Comparison of ENCODE assay signal across 14 cellular contexts in genomic region chr1:207017615-207018559, GRCh38. TPM values are rescaled to one million over a fixed set of nuclear protein-coding genes. Genes with fewer than 3 reads are reported as not detected.
DNase-seq lines count a peak whose midpoint lies in the region; ATAC-seq, FAIRE-seq and TF ChIP-seq lines count a peak whose summit lies in the region.
"Had no signal": no experiment of that assay in that cellular context is flagged by ENCODE, and none has a peak within 500 bp of the region (broad histone marks: within the 10 kb centered on the region; RNA-seq: fewer than 3 reads in every experiment).

No MANE protein-coding gene starts in this region.

- no peak overlapping the region for H3K56ac ChIP-seq in H1 (replicated peaks; ENCODE audit: insufficient read length, low read depth, low read length)

- H2BK15ac ChIP-seq in H1 (ENCODE audit: low read length), result no peak overlapping the region

- H3K79me2 ChIP-seq in HepG2 (ENCODE audit: insufficient read depth, low read length) (no peaks in the 10 kb centered on the region), H1 (ENCODE audit: control insufficient read depth in 1 of 2, insufficient read depth in 2 of 2, low read length in 2 of 2) (no peaks in the 10 kb centered on the region)

- no peak overlapping the region for H2BK12ac ChIP-seq in H1 (ENCODE audit: low read depth, low read length)

- TF ChIP-seq RAD21 in HepG2 (CRISPR knock-in tag; IDR thresholded peaks at IDR 0.05) (no peak), H1 (IDR thresholded peaks at IDR 0.05 in 1 of 2, conservative IDR thresholded peaks at IDR 0.05 in 1 of 2; ENCODE audit: low read depth in 2 of 2, low read length in 2 of 2) (no peak)

- H3K4me2 ChIP-seq in HepG2 (ENCODE audit: low read depth, low read length), result no peak overlapping the region
- H3K4me2 ChIP-seq in H1 (ENCODE audit: insufficient read depth in 1 of 2, low read depth in 2 of 2, low read length in 2 of 2), result no peak overlapping the region

- no peak overlapping the region for H3K23ac ChIP-seq in H1 (ENCODE audit: insufficient read length)

- H3K9ac ChIP-seq in HepG2 (ENCODE audit: insufficient read depth, low read depth, low read length), result no peak overlapping the region
- H3K9ac ChIP-seq in H1 (replicated peaks in 1 of 4; ENCODE audit: extremely low read depth in 1 of 4, low read depth in 3 of 4, low read length in 3 of 4), result no peak overlapping the region

- no peaks in the 10 kb centered on the region for H3K23me2 ChIP-seq in H1 (ENCODE audit: low read depth, low read length)

- no peak overlapping the region for H3K27ac ChIP-seq in right lobe of liver
- no peak overlapping the region for H3K27ac ChIP-seq in HepG2 (ENCODE audit: extremely low read length, insufficient read depth, low read length)
- H3K27ac ChIP-seq in H1 (ENCODE audit: low read depth, low read length), result no peak overlapping the region
- H3K27ac ChIP-seq: WERI-Rb-1 had no signal

- intact Hi-C loops in right lobe of liver (cut with DNase I) (no loop called here), HepG2 (cut with micrococcal nuclease; ENCODE audit: unreplicated experiment) (no loop called here)

- H2BK5ac ChIP-seq in H1 (ENCODE audit: low read depth, low read length), result no peak overlapping the region

- 55% methylated on average over 7 of the region's 7 CpGs for WGBS in right lobe of liver (ENCODE audit: insufficient coverage, low coverage, low lambda C conversion rate, missing lambda C conversion rate)
- 59% methylated on average over 7 of the region's 7 CpGs for WGBS in HepG2 (ENCODE audit: low lambda C conversion rate)
- 87% methylated on average over 7 of the region's 7 CpGs; no CpG with 5 or more reads in 1 of the 2 experiments for WGBS in H1 (ENCODE audit: extremely low coverage in 1 of 2, insufficient coverage in 1 of 2, insufficient read length in 1 of 2, insufficient replicate concordance in 2 of 2, low coverage in 1 of 2, low lambda C conversion rate in 2 of 2, missing lambda C conversion rate in 1 of 2), 2 experiments

- H2BK120ac ChIP-seq in H1 (replicated peaks; ENCODE audit: low read depth, low read length), result no peak overlapping the region

- CTCF ChIA-PET in HepG2 (lab: Yijun Ruan, JAX; ENCODE audit: low intra/inter-chr PET ratio, low total read pairs), result no interaction called here
- CTCF ChIA-PET in H1 (lab: Charles Lee; ENCODE audit: partially characterized antibody), result interaction anchor here (0.8 to 10.5 kb wide), 3 partner anchors 10 to 384 kb away, joined by 3 to 122 read pairs (median 3); no protein-coding TSS in a partner anchor

- H4K5ac ChIP-seq in H1 (ENCODE audit: insufficient read length, low read depth, low read length), result no peak overlapping the region

- H2AFZ ChIP-seq in HepG2 (ENCODE audit: low read length) (no peak overlapping the region), H1 (ENCODE audit: low read length) (no peak overlapping the region)

- no TSS peak for BruUV-seq in HepG2 (replicated peaks; lab: Mats Ljungman, UMichigan)

- TF ChIP-seq EP300 in HepG2 (IDR thresholded peaks at IDR 0.05; ENCODE audit: low read depth in 2 of 2, low read length in 2 of 2) (no peak), HepG2 (CRISPR knock-in tag; IDR thresholded peaks at IDR 0.05; ENCODE audit: borderline replicate concordance) (no peak), H1 (IDR thresholded peaks at IDR 0.05; ENCODE audit: borderline replicate concordance in 1 of 2, low read depth in 2 of 2, low read length in 2 of 2) (no peak)

- no peak overlapping the region for H4K8ac ChIP-seq in H1 (ENCODE audit: extremely low read depth, insufficient read depth, low read length)

- H4K20me1 ChIP-seq in HepG2 (ENCODE audit: insufficient read depth, low read length) (no peaks in the 10 kb centered on the region), H1 (replicated peaks in 1 of 2; ENCODE audit: control insufficient read depth in 1 of 2, insufficient read depth in 2 of 2, low read length in 2 of 2) (no peaks in the 10 kb centered on the region)

- H3K4me1 ChIP-seq in right lobe of liver (no peaks in the 10 kb centered on the region), HepG2 (ENCODE audit: insufficient read depth, low read length) (peaks cover 43% of the 10 kb centered on the region), H1 (replicated peaks in 1 of 4; ENCODE audit: control insufficient read depth in 3 of 4, insufficient read depth in 4 of 4, low read length in 3 of 4) (no peaks in the 10 kb centered on the region)

- H2BK20ac ChIP-seq in H1 (ENCODE audit: low read length), result no peak overlapping the region

- no peak overlapping the region for H4K91ac ChIP-seq in H1 (replicated peaks; ENCODE audit: insufficient read length, low read length)

- TF ChIP-seq CTCF in right lobe of liver (IDR thresholded peaks at IDR 0.05), result no peak
- TF ChIP-seq CTCF in HepG2 (CRISPR knock-in tag; IDR thresholded peaks at IDR 0.05), result no peak
- TF ChIP-seq CTCF in H1 (IDR thresholded peaks at IDR 0.05; ENCODE audit: control extremely low read depth in 1 of 3, insufficient read depth in 1 of 3, low read depth in 1 of 3, low read length in 3 of 3), result no peak

- FAIRE-seq in HepG2 (lab: Jason Lieb, UNC) (no peak), H1 (lab: Jason Lieb, UNC) (no peak)

- POLR2A ChIA-PET in HepG2 (lab: Yijun Ruan, JAX) (no interaction called here), H1 (lab: Charles Lee; ENCODE audit: partially characterized antibody) (no interaction called here)

- H3K9me3 ChIP-seq in right lobe of liver (no peaks in the 10 kb centered on the region), HepG2 (ENCODE audit: low read length) (no peaks in the 10 kb centered on the region), H1 (ENCODE audit: insufficient read depth in 2 of 2, low read depth in 1 of 2, low read length in 1 of 2) (no peaks in the 10 kb centered on the region)

- H3K4me3 ChIP-seq in right lobe of liver (no peak overlapping the region), HepG2 (replicated peaks in 1 of 3; ENCODE audit: insufficient read depth in 1 of 3, low read depth in 2 of 3, low read length in 3 of 3) (no peak overlapping the region), H1 (ENCODE audit: extremely low read depth in 1 of 4, insufficient read depth in 2 of 4, low read depth in 3 of 4, low read length in 4 of 4) (no peak overlapping the region)

- H2AK5ac ChIP-seq in H1 (ENCODE audit: low read depth, low read length), result no peak overlapping the region

- ATAC-seq in right lobe of liver (peak; percentile 35 to 60 (median 46)), HepG2 (no peak), GM21723 (IDR thresholded peaks at IDR 0.05; ENCODE audit: unreplicated experiment) (no peak), HG03097 (IDR thresholded peaks at IDR 0.05; ENCODE audit: low FRiP score, unreplicated experiment) (no peak), GM21825 (IDR thresholded peaks at IDR 0.05; ENCODE audit: unreplicated experiment) (no peak)
- ATAC-seq: HCT116 had no signal

- H3K36me3 ChIP-seq in right lobe of liver (no peaks in the 10 kb centered on the region), HepG2 (replicated peaks in 1 of 2; ENCODE audit: control insufficient read depth in 1 of 2, insufficient read depth in 2 of 2, low read length in 2 of 2) (no peaks in the 10 kb centered on the region), H1 (ENCODE audit: control insufficient read depth in 2 of 4, insufficient read depth in 4 of 4, low read length in 3 of 4) (no peaks in the 10 kb centered on the region; a peak in 1 of 8 replicates)
- H3K36me3 ChIP-seq: WERI-Rb-1 had no signal

- no peaks in the 10 kb centered on the region for H3K79me1 ChIP-seq in H1 (ENCODE audit: low read depth, low read length)

- H3K4ac ChIP-seq in H1 (replicated peaks; ENCODE audit: insufficient read length, low read depth, low read length), result peak overlapping the region; percentile 58

- no peak overlapping the region for H3K14ac ChIP-seq in H1 (ENCODE audit: insufficient read length)

- in situ Hi-C loops in HepG2 (cut with HindIII; ENCODE audit: extremely low pct_ligation_motif_present, low pct_unique_long_range_greater_than_20kb), result no loop called here

- DNase-seq in right lobe of liver, result no peak
- DNase-seq in HepG2 (ENCODE audit: low spot score), result no peak
- DNase-seq in H1 (ENCODE audit: low read depth in 1 of 2, low spot score in 2 of 2), result no peak
- DNase-seq in lung microvascular endothelial cell (ENCODE audit: low read depth in 2 of 2), result peak; percentile 14 to 20
- DNase-seq in NAMALWA (ENCODE audit: low spot score), result no peak
- DNase-seq: IMR-90, NCI-H2171 treated with DMSO at 0.1 percent for 48 hours, WERI-Rb-1 had no signal

- TF ChIP-seq POLR2A in right lobe of liver (IDR thresholded peaks at IDR 0.05) (no peak), HepG2 (IDR thresholded peaks at IDR 0.05; ENCODE audit: insufficient read depth in 1 of 2, low read depth in 2 of 2, low read length in 2 of 2) (no peak), H1 (IDR thresholded peaks at IDR 0.05; ENCODE audit: control extremely low read depth in 1 of 2, low read depth in 2 of 2, low read length in 2 of 2) (no peak)

- no peaks in the 10 kb centered on the region for H3K27me3 ChIP-seq in right lobe of liver
- H3K27me3 ChIP-seq in HepG2 (ENCODE audit: control insufficient read depth in 1 of 2, insufficient read depth in 2 of 2, low read length in 2 of 2), result no peaks in the 10 kb centered on the region
- no peaks in the 10 kb centered on the region for H3K27me3 ChIP-seq in H1 (replicated peaks in 1 of 4; ENCODE audit: control insufficient read depth in 3 of 4, extremely low read depth in 1 of 4, insufficient read depth in 3 of 4, low read length in 3 of 4)

- H3K18ac ChIP-seq in H1 (ENCODE audit: extremely low read depth, low read length), result no peak overlapping the region

RNA-seq across cellular contexts. Expression of gene C1orf116, which starts 14.7 kb away (rescaled TPM):
- total RNA-seq in right lobe of liver (under 1 TPM; 0.27 to 0.68 (median 0.37) TPM), HepG2 (2016; rRNA removed; fragmentation: Illumina TruSeq; extraction: Trizol) (0.95 and 1.1 TPM in 2 replicates), lung microvascular endothelial cell (not detected in 2 replicates)
- 0.18 and 0.20 TPM in 2 replicates for total RNA-seq in HepG2 (2016; cell fraction: cytosol; rRNA removed; fragmentation: Illumina TruSeq; extraction: Trizol; ENCODE audit: low read depth)
- 0.80 and 0.89 TPM in 2 replicates for total RNA-seq in HepG2 (2016; cell fraction: insoluble cytoplasmic fraction; rRNA removed; fragmentation: Illumina TruSeq; extraction: Trizol)
- 0.56 and 0.65 TPM in 2 replicates for total RNA-seq in HepG2 (2016; cell fraction: membrane; rRNA removed; fragmentation: Illumina TruSeq; extraction: Trizol)
- 1.0 and 1.1 TPM in 2 replicates for total RNA-seq in HepG2 (2016; cell fraction: nucleus; rRNA removed; fragmentation: Illumina TruSeq; extraction: Trizol)
- polyA plus RNA-seq in HepG2 (2011; rRNA removed) (0.51 and 0.77 TPM in 2 replicates), H1 (2011; rRNA removed) (1.7 and 2.2 TPM in 2 replicates)
- 0.20 and 0.29 TPM in 2 replicates for polyA plus RNA-seq in HepG2 (2011; cell fraction: cytosol; rRNA removed)
- 1.0 and 1.2 TPM in 2 replicates for polyA plus RNA-seq in HepG2 (2011; cell fraction: nucleus; rRNA removed)
- polyA plus RNA-seq in HepG2 (2012), result 0.36 and 0.48 TPM in 2 replicates
- polyA plus RNA-seq in HepG2 (2016; cell fraction: cytosol; fragmentation: Illumina TruSeq; extraction: Trizol; ENCODE audit: low read depth), result 0.09 and 0.16 TPM in 2 replicates
- polyA plus RNA-seq in HepG2 (2016; cell fraction: insoluble cytoplasmic fraction; fragmentation: Illumina TruSeq; extraction: Trizol; ENCODE audit: low read depth), result 1.4 and 1.6 TPM in 2 replicates
- 0.35 and 0.52 TPM in 2 replicates for polyA plus RNA-seq in HepG2 (2016; cell fraction: membrane; fragmentation: Illumina TruSeq; extraction: Trizol; ENCODE audit: low read depth)
- 1.4 and 1.9 TPM in 2 replicates for polyA plus RNA-seq in HepG2 (2016; cell fraction: nucleus; fragmentation: Illumina TruSeq; extraction: Trizol; ENCODE audit: insufficient read depth, low read depth)
- polyA minus RNA-seq in HepG2 (2011; rRNA and poly(A)+ RNA removed; ENCODE audit: low replicate concordance), result 0.80 TPM in 2 replicates
- polyA minus RNA-seq in HepG2 (2011; cell fraction: cytosol; rRNA and poly(A)+ RNA removed), result 0.44 and 0.69 TPM in 2 replicates
- 1.5 and 2.6 TPM in 2 replicates for polyA minus RNA-seq in HepG2 (2011; cell fraction: nucleus; rRNA and poly(A)+ RNA removed)
- total RNA-seq in H1 (2021; fragmentation: NEBNext Ultra II Directional; extraction: Animal tissue kit (Norgen Biotek cat#: 25700)), result 3.8 and 3.9 TPM in 2 replicates
- 1.1 TPM for polyA plus RNA-seq in H1 (2011; cell fraction: cytosol; rRNA removed)
- 2.6 TPM for polyA plus RNA-seq in H1 (2011; cell fraction: nucleus; rRNA removed)
- polyA plus RNA-seq in H1 (2012, experiment 1 of 2), result 3.0 to 3.3 TPM (median 3.2 TPM) in 4 replicates
- polyA plus RNA-seq in H1 (2012, experiment 2 of 2), result 2.9 TPM
- 2.7 TPM for polyA plus RNA-seq in H1 (2013, experiment 1 of 2)
- 2.8 TPM for polyA plus RNA-seq in H1 (2013, experiment 2 of 2)
- polyA minus RNA-seq in H1 (2011; rRNA and poly(A)+ RNA removed), result 2.0 and 2.4 TPM in 2 replicates
- polyA minus RNA-seq in H1 (2011; cell fraction: cytosol; rRNA and poly(A)+ RNA removed), result 1.8 TPM
- polyA minus RNA-seq in H1 (2011; cell fraction: nucleus; rRNA and poly(A)+ RNA removed), result 3.3 TPM

RNA-seq across cellular contexts. Expression of gene YOD1, which starts 33.1 kb away (rescaled TPM):
- total RNA-seq in right lobe of liver, result 1 to 10 TPM; 3.0 to 4.8 (median 3.5) TPM
- total RNA-seq in HepG2 (2016; rRNA removed; fragmentation: Illumina TruSeq; extraction: Trizol), result 9.1 and 14.1 TPM in 2 replicates
- total RNA-seq in HepG2 (2016; cell fraction: cytosol; rRNA removed; fragmentation: Illumina TruSeq; extraction: Trizol; ENCODE audit: low read depth), result 0.91 and 1.1 TPM in 2 replicates
- total RNA-seq in HepG2 (2016; cell fraction: insoluble cytoplasmic fraction; rRNA removed; fragmentation: Illumina TruSeq; extraction: Trizol), result 9.1 and 13.9 TPM in 2 replicates
- 5.3 and 5.7 TPM in 2 replicates for total RNA-seq in HepG2 (2016; cell fraction: membrane; rRNA removed; fragmentation: Illumina TruSeq; extraction: Trizol)
- total RNA-seq in HepG2 (2016; cell fraction: nucleus; rRNA removed; fragmentation: Illumina TruSeq; extraction: Trizol), result 14.7 and 16.3 TPM in 2 replicates
- 2.5 and 3.4 TPM in 2 replicates for polyA plus RNA-seq in HepG2 (2011; rRNA removed)
- 1.1 and 1.7 TPM in 2 replicates for polyA plus RNA-seq in HepG2 (2011; cell fraction: cytosol; rRNA removed)
- 4.1 and 4.8 TPM in 2 replicates for polyA plus RNA-seq in HepG2 (2011; cell fraction: nucleus; rRNA removed)
- polyA plus RNA-seq in HepG2 (2012), result 3.9 and 4.9 TPM in 2 replicates
- polyA plus RNA-seq in HepG2 (2016; cell fraction: cytosol; fragmentation: Illumina TruSeq; extraction: Trizol; ENCODE audit: low read depth), result 0.36 and 0.38 TPM in 2 replicates
- 9.5 and 10.5 TPM in 2 replicates for polyA plus RNA-seq in HepG2 (2016; cell fraction: insoluble cytoplasmic fraction; fragmentation: Illumina TruSeq; extraction: Trizol; ENCODE audit: low read depth)
- 2.4 and 2.5 TPM in 2 replicates for polyA plus RNA-seq in HepG2 (2016; cell fraction: membrane; fragmentation: Illumina TruSeq; extraction: Trizol; ENCODE audit: low read depth)
- 15.7 and 15.8 TPM in 2 replicates for polyA plus RNA-seq in HepG2 (2016; cell fraction: nucleus; fragmentation: Illumina TruSeq; extraction: Trizol; ENCODE audit: insufficient read depth, low read depth)
- polyA minus RNA-seq in HepG2 (2011; rRNA and poly(A)+ RNA removed; ENCODE audit: low replicate concordance), result 2.4 and 7.1 TPM in 2 replicates
- polyA minus RNA-seq in HepG2 (2011; cell fraction: cytosol; rRNA and poly(A)+ RNA removed), result 3.2 and 3.8 TPM in 2 replicates
- polyA minus RNA-seq in HepG2 (2011; cell fraction: nucleus; rRNA and poly(A)+ RNA removed), result 16.9 and 21.2 TPM in 2 replicates
- total RNA-seq in H1 (2021; fragmentation: NEBNext Ultra II Directional; extraction: Animal tissue kit (Norgen Biotek cat#: 25700)), result 11.8 TPM in 2 replicates
- 1.1 and 1.9 TPM in 2 replicates for polyA plus RNA-seq in H1 (2011; rRNA removed)
- polyA plus RNA-seq in H1 (2011; cell fraction: cytosol; rRNA removed), result 2.5 TPM
- 1.4 TPM for polyA plus RNA-seq in H1 (2011; cell fraction: nucleus; rRNA removed)
- polyA plus RNA-seq in H1 (2012, experiment 1 of 2), result 2.8 to 6.8 TPM (median 3.8 TPM) in 4 replicates
- polyA plus RNA-seq in H1 (2012, experiment 2 of 2), result 0.34 TPM
- 5.9 TPM for polyA plus RNA-seq in H1 (2013, experiment 1 of 2)
- 5.5 TPM for polyA plus RNA-seq in H1 (2013, experiment 2 of 2)
- polyA minus RNA-seq in H1 (2011; rRNA and poly(A)+ RNA removed), result 4.0 and 5.6 TPM in 2 replicates
- polyA minus RNA-seq in H1 (2011; cell fraction: cytosol; rRNA and poly(A)+ RNA removed), result 4.0 TPM
- 17.4 TPM for polyA minus RNA-seq in H1 (2011; cell fraction: nucleus; rRNA and poly(A)+ RNA removed)
- total RNA-seq in lung microvascular endothelial cell, result 3.9 and 5.8 TPM in 2 replicates

RNA-seq across cellular contexts. Expression of gene PFKFB2, which starts 35.2 kb away (rescaled TPM):
- total RNA-seq in right lobe of liver (1 to 10 TPM; 2.9 to 6.1 (median 5.1) TPM), HepG2 (2016; rRNA removed; fragmentation: Illumina TruSeq; extraction: Trizol) (9.4 and 10.6 TPM in 2 replicates), lung microvascular endothelial cell (0.87 and 0.99 TPM in 2 replicates)
- total RNA-seq in HepG2 (2016; cell fraction: cytosol; rRNA removed; fragmentation: Illumina TruSeq; extraction: Trizol; ENCODE audit: low read depth), result 0.62 and 0.71 TPM in 2 replicates
- 10.2 and 10.9 TPM in 2 replicates for total RNA-seq in HepG2 (2016; cell fraction: insoluble cytoplasmic fraction; rRNA removed; fragmentation: Illumina TruSeq; extraction: Trizol)
- total RNA-seq in HepG2 (2016; cell fraction: membrane; rRNA removed; fragmentation: Illumina TruSeq; extraction: Trizol), result 2.7 and 2.9 TPM in 2 replicates
- total RNA-seq in HepG2 (2016; cell fraction: nucleus; rRNA removed; fragmentation: Illumina TruSeq; extraction: Trizol), result 12.6 and 18.6 TPM in 2 replicates
- polyA plus RNA-seq in HepG2 (2011; rRNA removed) (3.9 and 4.6 TPM in 2 replicates), H1 (2011; rRNA removed) (5.5 and 6.7 TPM in 2 replicates)
- 1.8 and 2.7 TPM in 2 replicates for polyA plus RNA-seq in HepG2 (2011; cell fraction: cytosol; rRNA removed)
- polyA plus RNA-seq in HepG2 (2011; cell fraction: nucleus; rRNA removed), result 8.6 and 10.6 TPM in 2 replicates
- polyA plus RNA-seq in HepG2 (2012), result 3.6 and 4.1 TPM in 2 replicates
- polyA plus RNA-seq in HepG2 (2016; cell fraction: cytosol; fragmentation: Illumina TruSeq; extraction: Trizol; ENCODE audit: low read depth), result 0.22 and 0.25 TPM in 2 replicates
- polyA plus RNA-seq in HepG2 (2016; cell fraction: insoluble cytoplasmic fraction; fragmentation: Illumina TruSeq; extraction: Trizol; ENCODE audit: low read depth), result 5.0 TPM in 2 replicates
- polyA plus RNA-seq in HepG2 (2016; cell fraction: membrane; fragmentation: Illumina TruSeq; extraction: Trizol; ENCODE audit: low read depth), result 0.60 and 0.72 TPM in 2 replicates
- polyA plus RNA-seq in HepG2 (2016; cell fraction: nucleus; fragmentation: Illumina TruSeq; extraction: Trizol; ENCODE audit: insufficient read depth, low read depth), result 16.4 and 17.0 TPM in 2 replicates
- polyA minus RNA-seq in HepG2 (2011; rRNA and poly(A)+ RNA removed; ENCODE audit: low replicate concordance), result 5.5 and 25.8 TPM in 2 replicates
- polyA minus RNA-seq in HepG2 (2011; cell fraction: cytosol; rRNA and poly(A)+ RNA removed), result 2.8 and 3.1 TPM in 2 replicates
- 11.5 and 15.7 TPM in 2 replicates for polyA minus RNA-seq in HepG2 (2011; cell fraction: nucleus; rRNA and poly(A)+ RNA removed)
- 17.8 and 19.1 TPM in 2 replicates for total RNA-seq in H1 (2021; fragmentation: NEBNext Ultra II Directional; extraction: Animal tissue kit (Norgen Biotek cat#: 25700))
- 8.2 TPM for polyA plus RNA-seq in H1 (2011; cell fraction: cytosol; rRNA removed)
- 7.2 TPM for polyA plus RNA-seq in H1 (2011; cell fraction: nucleus; rRNA removed)
- 7.9 to 11.8 TPM (median 9.3 TPM) in 4 replicates for polyA plus RNA-seq in H1 (2012, experiment 1 of 2)
- 0.58 TPM for polyA plus RNA-seq in H1 (2012, experiment 2 of 2)
- polyA plus RNA-seq in H1 (2013, experiment 1 of 2), result 6.2 TPM
- 6.1 TPM for polyA plus RNA-seq in H1 (2013, experiment 2 of 2)
- 14.8 and 16.5 TPM in 2 replicates for polyA minus RNA-seq in H1 (2011; rRNA and poly(A)+ RNA removed)
- 6.5 TPM for polyA minus RNA-seq in H1 (2011; cell fraction: cytosol; rRNA and poly(A)+ RNA removed)
- polyA minus RNA-seq in H1 (2011; cell fraction: nucleus; rRNA and poly(A)+ RNA removed), result 8.3 TPM

RNA-seq across cellular contexts. Expression of gene FCAMR, which starts 47.6 kb away (rescaled TPM):
- total RNA-seq in right lobe of liver (10 to 100 TPM in 1 of 6 experiments, 1 to 10 TPM in 4, under 1 TPM in 1; 0.44 to 31.1 (median 2.2) TPM), HepG2 (2016; rRNA removed; fragmentation: Illumina TruSeq; extraction: Trizol) (not detected in 2 replicates), lung microvascular endothelial cell (not detected in 2 replicates)
- not detected in 2 replicates for total RNA-seq in HepG2 (2016; cell fraction: cytosol; rRNA removed; fragmentation: Illumina TruSeq; extraction: Trizol; ENCODE audit: low read depth)
- not detected in 2 replicates for total RNA-seq in HepG2 (2016; cell fraction: insoluble cytoplasmic fraction; rRNA removed; fragmentation: Illumina TruSeq; extraction: Trizol)
- not detected in 2 replicates for total RNA-seq in HepG2 (2016; cell fraction: membrane; rRNA removed; fragmentation: Illumina TruSeq; extraction: Trizol)
- not detected in 2 replicates for total RNA-seq in HepG2 (2016; cell fraction: nucleus; rRNA removed; fragmentation: Illumina TruSeq; extraction: Trizol)
- polyA plus RNA-seq in HepG2 (2011; rRNA removed) (not detected in 2 replicates), H1 (2011; rRNA removed) (not detected in 2 replicates)
- polyA plus RNA-seq in HepG2 (2011; cell fraction: cytosol; rRNA removed), result not detected in 2 replicates
- not detected in 2 replicates for polyA plus RNA-seq in HepG2 (2011; cell fraction: nucleus; rRNA removed)
- polyA plus RNA-seq in HepG2 (2012), result not detected in 2 replicates
- not detected in 2 replicates for polyA plus RNA-seq in HepG2 (2016; cell fraction: cytosol; fragmentation: Illumina TruSeq; extraction: Trizol; ENCODE audit: low read depth)
- not detected in 2 replicates for polyA plus RNA-seq in HepG2 (2016; cell fraction: insoluble cytoplasmic fraction; fragmentation: Illumina TruSeq; extraction: Trizol; ENCODE audit: low read depth)
- polyA plus RNA-seq in HepG2 (2016; cell fraction: membrane; fragmentation: Illumina TruSeq; extraction: Trizol; ENCODE audit: low read depth), result not detected in 2 replicates
- not detected in 2 replicates for polyA plus RNA-seq in HepG2 (2016; cell fraction: nucleus; fragmentation: Illumina TruSeq; extraction: Trizol; ENCODE audit: insufficient read depth, low read depth)
- not detected in 2 replicates for polyA minus RNA-seq in HepG2 (2011; rRNA and poly(A)+ RNA removed; ENCODE audit: low replicate concordance)
- not detected in 2 replicates for polyA minus RNA-seq in HepG2 (2011; cell fraction: cytosol; rRNA and poly(A)+ RNA removed)
- polyA minus RNA-seq in HepG2 (2011; cell fraction: nucleus; rRNA and poly(A)+ RNA removed), result not detected in 2 replicates
- total RNA-seq in H1 (2021; fragmentation: NEBNext Ultra II Directional; extraction: Animal tissue kit (Norgen Biotek cat#: 25700)), result not detected in 2 replicates
- polyA plus RNA-seq in H1 (2011; cell fraction: cytosol; rRNA removed), result not detected
- not detected for polyA plus RNA-seq in H1 (2011; cell fraction: nucleus; rRNA removed)
- polyA plus RNA-seq in H1 (2012, experiment 1 of 2), result not detected in 4 replicates
- polyA plus RNA-seq in H1 (2012, experiment 2 of 2), result not detected
- polyA plus RNA-seq in H1 (2013, experiment 1 of 2), result not detected
- not detected for polyA plus RNA-seq in H1 (2013, experiment 2 of 2)
- not detected in 2 replicates for polyA minus RNA-seq in H1 (2011; rRNA and poly(A)+ RNA removed)
- polyA minus RNA-seq in H1 (2011; cell fraction: cytosol; rRNA and poly(A)+ RNA removed), result not detected
- polyA minus RNA-seq in H1 (2011; cell fraction: nucleus; rRNA and poly(A)+ RNA removed), result not detected
- total RNA-seq: IMR-90, RPMI7951, temporal lobe had no signal
- polyA plus RNA-seq: IMR-90 had no signal

Comparison
In these comparisons a context has a peak if more than half of its experiments do, and no peak if none do; other contexts are left out.
1. ATAC-seq: peak in right lobe of liver (4 of 4); none in HepG2 (single experiment), GM21723 (single experiment), HG03097 (single experiment) and GM21825 (single experiment).
2. DNase-seq: peak in lung microvascular endothelial cell (2 of 2); none in right lobe of liver (0 of 3), HepG2 (single experiment), H1 (0 of 2) and NAMALWA (single experiment).